In genomic region chr5:136080483-136081180, GRCh38 we compare ENCODE assay signal across 1 cellular context.
TF ChIP-seq lines count a peak whose summit lies in the region.

No MANE protein-coding gene starts in this region.

TF ChIP-seq in K562, 482 proteins besides CTCF, POLR2A, EP300 and RAD21 (continued from another document and continues in another):
- TF ChIP-seq, protein P1, sequence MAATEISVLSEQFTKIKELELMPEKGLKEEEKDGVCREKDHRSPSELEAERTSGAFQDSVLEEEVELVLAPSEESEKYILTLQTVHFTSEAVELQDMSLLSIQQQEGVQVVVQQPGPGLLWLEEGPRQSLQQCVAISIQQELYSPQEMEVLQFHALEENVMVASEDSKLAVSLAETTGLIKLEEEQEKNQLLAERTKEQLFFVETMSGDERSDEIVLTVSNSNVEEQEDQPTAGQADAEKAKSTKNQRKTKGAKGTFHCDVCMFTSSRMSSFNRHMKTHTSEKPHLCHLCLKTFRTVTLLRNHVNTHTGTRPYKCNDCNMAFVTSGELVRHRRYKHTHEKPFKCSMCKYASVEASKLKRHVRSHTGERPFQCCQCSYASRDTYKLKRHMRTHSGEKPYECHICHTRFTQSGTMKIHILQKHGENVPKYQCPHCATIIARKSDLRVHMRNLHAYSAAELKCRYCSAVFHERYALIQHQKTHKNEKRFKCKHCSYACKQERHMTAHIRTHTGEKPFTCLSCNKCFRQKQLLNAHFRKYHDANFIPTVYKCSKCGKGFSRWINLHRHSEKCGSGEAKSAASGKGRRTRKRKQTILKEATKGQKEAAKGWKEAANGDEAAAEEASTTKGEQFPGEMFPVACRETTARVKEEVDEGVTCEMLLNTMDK (IDR thresholded peaks at IDR 0.05; ENCODE audit: borderline replicate concordance, insufficient read depth, low read depth, low read length, poor library complexity, severe bottlenecking) = no peak
- TF ChIP-seq POLR3G (IDR thresholded peaks at IDR 0.05; ENCODE audit: extremely low read depth, insufficient read length, insufficient replicate concordance) = peak; percentile 62
- TF ChIP-seq E2F3 (CRISPR knock-in tag; IDR thresholded peaks at IDR 0.05) = peak; percentile 71; the same call in 1 of the 2 replicates
- TF ChIP-seq E2F6 (IDR thresholded peaks at IDR 0.05; ENCODE audit: borderline replicate concordance in 1 of 2, extremely low read depth in 1 of 2, insufficient read depth in 1 of 2, insufficient read length in 1 of 2, low read depth in 1 of 2, low read length in 1 of 2, poor library complexity in 1 of 2, severe bottlenecking in 1 of 2) = peak; percentile 90 to 96
- TF ChIP-seq EZH2 (IDR thresholded peaks at IDR 0.05; ENCODE audit: borderline replicate concordance, low read depth, low read length) = no peak
- TF ChIP-seq TFAP4 (CRISPR knock-in tag; IDR thresholded peaks at IDR 0.05; ENCODE audit: borderline replicate concordance) = peak; percentile 66; the same call in 1 of the 2 replicates
- TF ChIP-seq TEAD4 (IDR thresholded peaks at IDR 0.05; ENCODE audit: low read length) = peak; percentile 52
- TF ChIP-seq TEAD4 (CRISPR knock-in tag; IDR thresholded peaks at IDR 0.05; ENCODE audit: borderline replicate concordance) = no peak
- TF ChIP-seq, protein P2, sequence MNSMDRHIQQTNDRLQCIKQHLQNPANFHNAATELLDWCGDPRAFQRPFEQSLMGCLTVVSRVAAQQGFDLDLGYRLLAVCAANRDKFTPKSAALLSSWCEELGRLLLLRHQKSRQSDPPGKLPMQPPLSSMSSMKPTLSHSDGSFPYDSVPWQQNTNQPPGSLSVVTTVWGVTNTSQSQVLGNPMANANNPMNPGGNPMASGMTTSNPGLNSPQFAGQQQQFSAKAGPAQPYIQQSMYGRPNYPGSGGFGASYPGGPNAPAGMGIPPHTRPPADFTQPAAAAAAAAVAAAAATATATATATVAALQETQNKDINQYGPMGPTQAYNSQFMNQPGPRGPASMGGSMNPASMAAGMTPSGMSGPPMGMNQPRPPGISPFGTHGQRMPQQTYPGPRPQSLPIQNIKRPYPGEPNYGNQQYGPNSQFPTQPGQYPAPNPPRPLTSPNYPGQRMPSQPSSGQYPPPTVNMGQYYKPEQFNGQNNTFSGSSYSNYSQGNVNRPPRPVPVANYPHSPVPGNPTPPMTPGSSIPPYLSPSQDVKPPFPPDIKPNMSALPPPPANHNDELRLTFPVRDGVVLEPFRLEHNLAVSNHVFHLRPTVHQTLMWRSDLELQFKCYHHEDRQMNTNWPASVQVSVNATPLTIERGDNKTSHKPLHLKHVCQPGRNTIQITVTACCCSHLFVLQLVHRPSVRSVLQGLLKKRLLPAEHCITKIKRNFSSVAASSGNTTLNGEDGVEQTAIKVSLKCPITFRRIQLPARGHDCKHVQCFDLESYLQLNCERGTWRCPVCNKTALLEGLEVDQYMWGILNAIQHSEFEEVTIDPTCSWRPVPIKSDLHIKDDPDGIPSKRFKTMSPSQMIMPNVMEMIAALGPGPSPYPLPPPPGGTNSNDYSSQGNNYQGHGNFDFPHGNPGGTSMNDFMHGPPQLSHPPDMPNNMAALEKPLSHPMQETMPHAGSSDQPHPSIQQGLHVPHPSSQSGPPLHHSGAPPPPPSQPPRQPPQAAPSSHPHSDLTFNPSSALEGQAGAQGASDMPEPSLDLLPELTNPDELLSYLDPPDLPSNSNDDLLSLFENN (IDR thresholded peaks at IDR 0.05; ENCODE audit: low read depth in 2 of 2, low read length in 2 of 2) = no peak; a peak in 1 of 4 replicates
- 0 out of 2 replicates have a peak, but pooled peaks have one; percentile 38 for TF ChIP-seq NFRKB (IDR thresholded peaks at IDR 0.05; ENCODE audit: low read depth)
- TF ChIP-seq, protein P3, sequence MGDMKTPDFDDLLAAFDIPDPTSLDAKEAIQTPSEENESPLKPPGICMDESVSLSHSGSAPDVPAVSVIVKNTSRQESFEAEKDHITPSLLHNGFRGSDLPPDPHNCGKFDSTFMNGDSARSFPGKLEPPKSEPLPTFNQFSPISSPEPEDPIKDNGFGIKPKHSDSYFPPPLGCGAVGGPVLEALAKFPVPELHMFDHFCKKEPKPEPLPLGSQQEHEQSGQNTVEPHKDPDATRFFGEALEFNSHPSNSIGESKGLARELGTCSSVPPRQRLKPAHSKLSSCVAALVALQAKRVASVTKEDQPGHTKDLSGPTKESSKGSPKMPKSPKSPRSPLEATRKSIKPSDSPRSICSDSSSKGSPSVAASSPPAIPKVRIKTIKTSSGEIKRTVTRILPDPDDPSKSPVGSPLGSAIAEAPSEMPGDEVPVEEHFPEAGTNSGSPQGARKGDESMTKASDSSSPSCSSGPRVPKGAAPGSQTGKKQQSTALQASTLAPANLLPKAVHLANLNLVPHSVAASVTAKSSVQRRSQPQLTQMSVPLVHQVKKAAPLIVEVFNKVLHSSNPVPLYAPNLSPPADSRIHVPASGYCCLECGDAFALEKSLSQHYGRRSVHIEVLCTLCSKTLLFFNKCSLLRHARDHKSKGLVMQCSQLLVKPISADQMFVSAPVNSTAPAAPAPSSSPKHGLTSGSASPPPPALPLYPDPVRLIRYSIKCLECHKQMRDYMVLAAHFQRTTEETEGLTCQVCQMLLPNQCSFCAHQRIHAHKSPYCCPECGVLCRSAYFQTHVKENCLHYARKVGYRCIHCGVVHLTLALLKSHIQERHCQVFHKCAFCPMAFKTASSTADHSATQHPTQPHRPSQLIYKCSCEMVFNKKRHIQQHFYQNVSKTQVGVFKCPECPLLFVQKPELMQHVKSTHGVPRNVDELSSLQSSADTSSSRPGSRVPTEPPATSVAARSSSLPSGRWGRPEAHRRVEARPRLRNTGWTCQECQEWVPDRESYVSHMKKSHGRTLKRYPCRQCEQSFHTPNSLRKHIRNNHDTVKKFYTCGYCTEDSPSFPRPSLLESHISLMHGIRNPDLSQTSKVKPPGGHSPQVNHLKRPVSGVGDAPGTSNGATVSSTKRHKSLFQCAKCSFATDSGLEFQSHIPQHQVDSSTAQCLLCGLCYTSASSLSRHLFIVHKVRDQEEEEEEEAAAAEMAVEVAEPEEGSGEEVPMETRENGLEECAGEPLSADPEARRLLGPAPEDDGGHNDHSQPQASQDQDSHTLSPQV (IDR thresholded peaks at IDR 0.05) = peak; percentile 78
- TF ChIP-seq ZNF3 (CRISPR knock-in tag; IDR thresholded peaks at IDR 0.05) = no peak
- TF ChIP-seq, protein P4, sequence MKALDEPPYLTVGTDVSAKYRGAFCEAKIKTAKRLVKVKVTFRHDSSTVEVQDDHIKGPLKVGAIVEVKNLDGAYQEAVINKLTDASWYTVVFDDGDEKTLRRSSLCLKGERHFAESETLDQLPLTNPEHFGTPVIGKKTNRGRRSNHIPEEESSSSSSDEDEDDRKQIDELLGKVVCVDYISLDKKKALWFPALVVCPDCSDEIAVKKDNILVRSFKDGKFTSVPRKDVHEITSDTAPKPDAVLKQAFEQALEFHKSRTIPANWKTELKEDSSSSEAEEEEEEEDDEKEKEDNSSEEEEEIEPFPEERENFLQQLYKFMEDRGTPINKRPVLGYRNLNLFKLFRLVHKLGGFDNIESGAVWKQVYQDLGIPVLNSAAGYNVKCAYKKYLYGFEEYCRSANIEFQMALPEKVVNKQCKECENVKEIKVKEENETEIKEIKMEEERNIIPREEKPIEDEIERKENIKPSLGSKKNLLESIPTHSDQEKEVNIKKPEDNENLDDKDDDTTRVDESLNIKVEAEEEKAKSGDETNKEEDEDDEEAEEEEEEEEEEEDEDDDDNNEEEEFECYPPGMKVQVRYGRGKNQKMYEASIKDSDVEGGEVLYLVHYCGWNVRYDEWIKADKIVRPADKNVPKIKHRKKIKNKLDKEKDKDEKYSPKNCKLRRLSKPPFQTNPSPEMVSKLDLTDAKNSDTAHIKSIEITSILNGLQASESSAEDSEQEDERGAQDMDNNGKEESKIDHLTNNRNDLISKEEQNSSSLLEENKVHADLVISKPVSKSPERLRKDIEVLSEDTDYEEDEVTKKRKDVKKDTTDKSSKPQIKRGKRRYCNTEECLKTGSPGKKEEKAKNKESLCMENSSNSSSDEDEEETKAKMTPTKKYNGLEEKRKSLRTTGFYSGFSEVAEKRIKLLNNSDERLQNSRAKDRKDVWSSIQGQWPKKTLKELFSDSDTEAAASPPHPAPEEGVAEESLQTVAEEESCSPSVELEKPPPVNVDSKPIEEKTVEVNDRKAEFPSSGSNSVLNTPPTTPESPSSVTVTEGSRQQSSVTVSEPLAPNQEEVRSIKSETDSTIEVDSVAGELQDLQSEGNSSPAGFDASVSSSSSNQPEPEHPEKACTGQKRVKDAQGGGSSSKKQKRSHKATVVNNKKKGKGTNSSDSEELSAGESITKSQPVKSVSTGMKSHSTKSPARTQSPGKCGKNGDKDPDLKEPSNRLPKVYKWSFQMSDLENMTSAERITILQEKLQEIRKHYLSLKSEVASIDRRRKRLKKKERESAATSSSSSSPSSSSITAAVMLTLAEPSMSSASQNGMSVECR (CRISPR knock-in tag; IDR thresholded peaks at IDR 0.05) = 0 out of 2 replicates have a peak, but pooled peaks have one; percentile 20
- TF ChIP-seq ZHX1 (conservative IDR thresholded peaks at IDR 0.05; ENCODE audit: low read length) = no peak
- no peak for TF ChIP-seq CBX2 (IDR thresholded peaks at IDR 0.05; ENCODE audit: insufficient read depth, low read length, poor library complexity, severe bottlenecking)
- TF ChIP-seq ZNF143 (CRISPR knock-in tag; IDR thresholded peaks at IDR 0.05) = no peak
- TF ChIP-seq, protein P5, sequence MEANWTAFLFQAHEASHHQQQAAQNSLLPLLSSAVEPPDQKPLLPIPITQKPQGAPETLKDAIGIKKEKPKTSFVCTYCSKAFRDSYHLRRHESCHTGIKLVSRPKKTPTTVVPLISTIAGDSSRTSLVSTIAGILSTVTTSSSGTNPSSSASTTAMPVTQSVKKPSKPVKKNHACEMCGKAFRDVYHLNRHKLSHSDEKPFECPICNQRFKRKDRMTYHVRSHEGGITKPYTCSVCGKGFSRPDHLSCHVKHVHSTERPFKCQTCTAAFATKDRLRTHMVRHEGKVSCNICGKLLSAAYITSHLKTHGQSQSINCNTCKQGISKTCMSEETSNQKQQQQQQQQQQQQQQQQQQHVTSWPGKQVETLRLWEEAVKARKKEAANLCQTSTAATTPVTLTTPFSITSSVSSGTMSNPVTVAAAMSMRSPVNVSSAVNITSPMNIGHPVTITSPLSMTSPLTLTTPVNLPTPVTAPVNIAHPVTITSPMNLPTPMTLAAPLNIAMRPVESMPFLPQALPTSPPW (CRISPR knock-in tag; IDR thresholded peaks at IDR 0.05) = peak; percentile 65
- peak; percentile 54; the same call in 1 of the 2 replicates for TF ChIP-seq C11orf30 (IDR thresholded peaks at IDR 0.05; ENCODE audit: low read depth)
- 0 out of 2 replicates have a peak, but pooled peaks have one; percentile 30 for TF ChIP-seq TARDBP (IDR thresholded peaks at IDR 0.05)
- TF ChIP-seq SPI1 (IDR thresholded peaks at IDR 0.05; ENCODE audit: borderline replicate concordance, low read depth, low read length) = peak; percentile 58; the same call in 1 of the 2 replicates
- TF ChIP-seq FOXO4 (CRISPR knock-in tag; IDR thresholded peaks at IDR 0.05) = no peak
- TF ChIP-seq, protein P6, sequence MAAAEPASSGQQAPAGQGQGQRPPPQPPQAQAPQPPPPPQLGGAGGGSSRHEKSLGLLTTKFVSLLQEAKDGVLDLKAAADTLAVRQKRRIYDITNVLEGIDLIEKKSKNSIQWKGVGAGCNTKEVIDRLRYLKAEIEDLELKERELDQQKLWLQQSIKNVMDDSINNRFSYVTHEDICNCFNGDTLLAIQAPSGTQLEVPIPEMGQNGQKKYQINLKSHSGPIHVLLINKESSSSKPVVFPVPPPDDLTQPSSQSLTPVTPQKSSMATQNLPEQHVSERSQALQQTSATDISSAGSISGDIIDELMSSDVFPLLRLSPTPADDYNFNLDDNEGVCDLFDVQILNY (CRISPR knock-in tag; IDR thresholded peaks at IDR 0.05) = 0 out of 2 replicates have a peak, but pooled peaks have one; percentile 41
- peak; percentile 85 for TF ChIP-seq HNRNPLL (IDR thresholded peaks at IDR 0.05; ENCODE audit: low read depth, low read length, poor library complexity, severe bottlenecking)
- TF ChIP-seq ZNF583 (CRISPR knock-in tag; IDR thresholded peaks at IDR 0.05) = no peak
